1 cellular context compared by ENCODE assay signal in the genomic region with DNA sequence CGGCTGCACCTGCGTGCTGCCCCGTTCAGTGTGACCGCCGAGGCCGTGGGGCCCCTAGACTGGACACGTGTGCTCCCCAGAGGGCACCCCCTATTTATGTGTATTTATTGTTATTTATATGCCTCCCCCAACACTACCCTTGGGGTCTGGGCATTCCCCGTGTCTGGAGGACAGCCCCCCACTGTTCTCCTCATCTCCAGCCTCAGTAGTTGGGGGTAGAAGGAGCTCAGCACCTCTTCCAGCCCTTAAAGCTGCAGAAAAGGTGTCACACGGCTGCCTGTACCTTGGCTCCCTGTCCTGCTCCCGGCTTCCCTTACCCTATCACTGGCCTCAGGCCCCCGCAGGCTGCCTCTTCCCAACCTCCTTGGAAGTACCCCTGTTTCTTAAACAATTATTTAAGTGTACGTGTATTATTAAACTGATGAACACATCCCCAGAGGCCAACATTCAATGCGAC.
A peak's percentile ranks its signal among the peaks of the same experiment; 100 is the strongest.
TF ChIP-seq lines count a peak whose summit lies in the region.

No MANE protein-coding gene starts in this region.

TF ChIP-seq in K562, 482 proteins besides CTCF, POLR2A, EP300 and RAD21:
- TF ChIP-seq FOS (IDR thresholded peaks at IDR 0.05; ENCODE audit: extremely low read depth, insufficient read length) = no peak
- TF ChIP-seq, protein P1, sequence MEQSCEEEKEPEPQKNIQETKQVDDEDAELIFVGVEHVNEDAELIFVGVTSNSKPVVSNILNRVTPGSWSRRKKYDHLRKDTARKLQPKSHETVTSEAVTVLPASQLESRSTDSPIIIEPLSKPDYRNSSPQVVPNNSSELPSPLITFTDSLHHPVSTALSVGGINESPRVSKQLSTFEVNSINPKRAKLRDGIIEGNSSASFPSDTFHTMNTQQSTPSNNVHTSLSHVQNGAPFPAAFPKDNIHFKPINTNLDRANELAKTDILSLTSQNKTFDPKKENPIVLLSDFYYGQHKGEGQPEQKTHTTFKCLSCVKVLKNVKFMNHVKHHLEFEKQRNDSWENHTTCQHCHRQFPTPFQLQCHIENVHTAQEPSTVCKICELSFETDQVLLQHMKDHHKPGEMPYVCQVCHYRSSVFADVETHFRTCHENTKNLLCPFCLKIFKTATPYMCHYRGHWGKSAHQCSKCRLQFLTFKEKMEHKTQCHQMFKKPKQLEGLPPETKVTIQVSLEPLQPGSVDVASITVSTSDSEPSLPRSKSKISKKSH (CRISPR knock-in tag; IDR thresholded peaks at IDR 0.05) = no peak
- no peak for TF ChIP-seq SRSF9 (IDR thresholded peaks at IDR 0.05; ENCODE audit: borderline replicate concordance, low read depth, low read length)
- TF ChIP-seq POLR2AphosphoS5 (IDR thresholded peaks at IDR 0.05; ENCODE audit: control insufficient read depth, insufficient read depth, low read depth, low read length) = 0 out of 2 replicates have a peak, but pooled peaks have one; percentile 7
